Comparison of ENCODE assay signal across 21 cellular contexts in the genomic region with DNA sequence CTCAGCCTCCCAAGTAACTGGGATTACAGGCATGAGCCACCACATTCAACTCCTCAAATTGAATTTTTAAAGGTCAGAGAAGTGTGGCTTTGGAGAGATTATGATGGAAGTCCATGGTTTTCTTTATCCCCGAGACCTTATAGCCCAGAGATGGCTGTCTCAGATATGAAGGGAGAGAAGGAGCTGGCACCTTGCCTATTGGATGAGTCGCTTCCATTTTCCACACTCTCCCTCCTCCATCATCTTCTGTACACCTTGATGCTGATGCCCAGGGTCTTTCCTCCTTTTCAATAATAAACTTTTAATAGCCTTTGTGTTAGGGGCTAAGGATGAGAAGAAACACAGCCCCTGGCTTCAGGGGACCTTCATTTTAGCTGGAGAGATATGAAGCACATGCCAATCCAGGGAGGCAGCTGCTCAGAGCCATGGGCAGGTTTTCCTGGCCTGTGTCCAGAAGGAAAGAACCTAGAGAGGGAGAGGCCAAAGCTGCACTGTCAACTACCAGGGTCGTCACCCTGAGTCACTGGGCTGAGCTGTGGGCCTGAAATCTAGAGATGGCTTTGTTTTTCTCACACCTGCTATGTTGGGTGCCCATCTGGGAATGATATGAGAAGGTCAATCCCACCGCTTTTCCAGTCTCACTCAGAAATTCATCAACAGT.
DNase-seq lines count a peak whose midpoint lies in the region; ATAC-seq and TF ChIP-seq lines count a peak whose summit lies in the region.
"Had no signal": no experiment of that assay in that cellular context is flagged by ENCODE, and none has a peak within 500 bp of the region (broad histone marks: within the 10 kb centered on the region; RNA-seq: fewer than 3 reads in every experiment).

No MANE protein-coding gene starts in this region.

- WGBS in SK-N-SH (ENCODE audit: low lambda C conversion rate) = 68% methylated on average over 4 of the region's 4 CpGs
- WGBS in lower leg skin, 2 donors = 78 to 79% methylated on average over 4 of the region's 4 CpGs

- H2AFZ ChIP-seq in SK-N-SH (ENCODE audit: low read depth) = no peak overlapping the region

- ATAC-seq in left lung = peak; percentile 19
- ATAC-seq in HG02852 (IDR thresholded peaks at IDR 0.05; ENCODE audit: unreplicated experiment) = no peak
- ATAC-seq in T-helper 17 cell = no peak
- ATAC-seq: activated CD8-positive, alpha-beta memory T cell treated with anti-CD3 and anti-CD28 coated beads, Interleukin-2, amount 10 ng/mL, durations not matched to agents 7 days and 5 days; heart right ventricle had no signal

- H3K4me1 Mint-ChIP-seq in T-helper 17 cell = peaks cover 3% of the 10 kb centered on the region
- H3K4me1 Mint-ChIP-seq: activated CD8-positive, alpha-beta memory T cell treated with anti-CD3 and anti-CD28 coated beads, Interleukin-2, amount 10 ng/mL, durations not matched to agents 7 days and 5 days; B cell; nephron progenitor cell had no signal

- no peaks in the 10 kb centered on the region for H3K9me3 ChIP-seq in SK-N-SH
- H3K9me3 ChIP-seq in left lung = no peaks in the 10 kb centered on the region
- H3K9me3 ChIP-seq in T-helper 17 cell (ENCODE audit: control insufficient read depth, low read length, poor library complexity, severe bottlenecking) = no peaks in the 10 kb centered on the region
- H3K9me3 ChIP-seq: heart right ventricle, thoracic aorta had no signal

- no peak for TF ChIP-seq POLR2A in lower leg skin (IDR thresholded peaks at IDR 0.05)

- H3K4me2 ChIP-seq in SK-N-SH = no peak overlapping the region

- TF ChIP-seq CTCF in SK-N-SH (IDR thresholded peaks at IDR 0.05) (no peak), left lung (IDR thresholded peaks at IDR 0.05) (no peak), lower leg skin (IDR thresholded peaks at IDR 0.05) (no peak)

- no peaks in the 10 kb centered on the region for H4K20me1 ChIP-seq in SK-N-SH (ENCODE audit: insufficient read depth)

- H3K27me3 ChIP-seq in SK-N-SH (ENCODE audit: insufficient read depth) (no peaks in the 10 kb centered on the region), left lung (no peaks in the 10 kb centered on the region)

- no peak overlapping the region for H3K9ac ChIP-seq in SK-N-SH
- H3K9ac ChIP-seq: GM23248 had no signal

- peaks cover 13% of the 10 kb centered on the region for H3F3A ChIP-seq in SK-N-SH (replicated peaks; ENCODE audit: insufficient read depth)

- H3K36me3 ChIP-seq in SK-N-SH (replicated peaks in 1 of 2; ENCODE audit: control insufficient read depth in 1 of 2, insufficient read depth in 2 of 2, low read length in 1 of 2) (no peaks in the 10 kb centered on the region), left lung (no peaks in the 10 kb centered on the region)
- H3K36me3 ChIP-seq: heart right ventricle, thoracic aorta had no signal

- TF ChIP-seq EP300 in SK-N-SH (IDR thresholded peaks at IDR 0.05; ENCODE audit: borderline replicate concordance in 1 of 2, low read depth in 1 of 2, low read length in 1 of 2) = peak in 1 of 2 experiments; percentile 47; a peak in 1 of 4 replicates

- H3K4me1 ChIP-seq in SK-N-SH (ENCODE audit: control insufficient read depth in 1 of 2, insufficient read depth in 2 of 2, low read depth in 1 of 2, low read length in 1 of 2) (peaks cover 0 to 24% of the 10 kb centered on the region in 2 experiments), left lung (peaks cover 5 to 12% of the 10 kb centered on the region in 2 donors)

- H3K4me3 Mint-ChIP-seq in T-helper 17 cell = no peak overlapping the region
- H3K4me3 Mint-ChIP-seq: activated CD8-positive, alpha-beta memory T cell treated with anti-CD3 and anti-CD28 coated beads, Interleukin-2, amount 10 ng/mL, durations not matched to agents 7 days and 5 days; B cell; nephron progenitor cell had no signal

- H3K9me2 ChIP-seq in SK-N-SH = no peaks in the 10 kb centered on the region

- POLR2A ChIA-PET in SK-N-SH (lab: Yijun Ruan, JAX) = no interaction called here

- no peaks in the 10 kb centered on the region for H3K36me3 Mint-ChIP-seq in T-helper 17 cell (ENCODE audit: low read depth)
- H3K36me3 Mint-ChIP-seq: activated CD8-positive, alpha-beta memory T cell treated with anti-CD3 and anti-CD28 coated beads, Interleukin-2, amount 10 ng/mL, durations not matched to agents 7 days and 5 days had no signal

- peaks cover 22% of the 10 kb centered on the region for H3K27me3 Mint-ChIP-seq in T-helper 17 cell
- H3K27me3 Mint-ChIP-seq: B cell had no signal

- no peak overlapping the region for H3K27ac ChIP-seq in SK-N-SH (ENCODE audit: low read depth in 2 of 2, low read length in 1 of 2)
- H3K27ac ChIP-seq in left lung = no peak overlapping the region
- H3K27ac ChIP-seq: GM23248, heart right ventricle, thoracic aorta had no signal

- intact Hi-C loops in left lung (cut with DNase I) (no loop called here), lower leg skin (cut with DNase I; ENCODE audit: low total_unique reads) (no loop called here)

- no peaks in the 10 kb centered on the region for H3K79me2 ChIP-seq in SK-N-SH (ENCODE audit: insufficient read depth)

- no peak overlapping the region for H3K27ac Mint-ChIP-seq in T-helper 17 cell
- H3K27ac Mint-ChIP-seq: activated CD8-positive, alpha-beta memory T cell treated with anti-CD3 and anti-CD28 coated beads, Interleukin-2, amount 10 ng/mL, durations not matched to agents 7 days and 5 days; B cell; nephron progenitor cell had no signal

- H3K4me3 ChIP-seq in SK-N-SH (ENCODE audit: low read depth in 2 of 2, low read length in 1 of 2) (no peak overlapping the region), left lung (no peak overlapping the region), lower leg skin (ENCODE audit: low read depth, poor library complexity, severe bottlenecking) (no peak overlapping the region)
- H3K4me3 ChIP-seq: GM23248, heart right ventricle, thoracic aorta had no signal

- CTCF ChIA-PET in SK-N-SH (lab: Yijun Ruan, JAX) = interaction anchor here (1.6 kb wide), 1 partner anchor 153 kb away, joined by 3 read pairs; no protein-coding TSS in a partner anchor

- no peak for TF ChIP-seq RAD21 in SK-N-SH (IDR thresholded peaks at IDR 0.05; ENCODE audit: low read length)

- DNase-seq in EH (ENCODE audit: low read depth) = peak; percentile 45
- DNase-seq in LHCN-M2 (ENCODE audit: low read depth) = peak; percentile 66
- no peak for DNase-seq in SK-N-SH
- no peak for DNase-seq in left lung
- no peak for DNase-seq in activated CD4-positive, CD25-positive, alpha-beta regulatory T cell (lab: John Stamatoyannopoulos, UW)
- DNase-seq in lower leg skin (ENCODE audit: low spot score in 2 of 2) = no peak
- DNase-seq in T-helper 17 cell = no peak
- DNase-seq: activated CD4-positive, alpha-beta T cell treated with anti-CD3 and anti-CD28 coated beads for 4 hours; activated CD8-positive, alpha-beta memory T cell treated with anti-CD3 and anti-CD28 coated beads, Interleukin-2, amount 10 ng/mL, durations not matched to agents 7 days and 5 days; amniotic stem cell; caudate nucleus; effector CD8-positive, alpha-beta T cell; GM23248; heart right ventricle; mesendoderm; NCI-H187 treated with DMSO at 0.1 percent for 48 hours; NCI-H526 treated with DMSO at 0.1 percent for 48 hours; nephron progenitor cell had no signal

TF ChIP-seq in SK-N-SH, 30 proteins besides CTCF, POLR2A, EP300 and RAD21 (continues in another document):
- 0 out of 2 replicates have a peak, but pooled peaks have one; percentile 2 for TF ChIP-seq USF1 (IDR thresholded peaks at IDR 0.05; ENCODE audit: borderline replicate concordance, low read depth)
- TF ChIP-seq POLR2AphosphoS5 (IDR thresholded peaks at IDR 0.05; ENCODE audit: low read depth, low read length) = no peak
- TF ChIP-seq JUND (IDR thresholded peaks at IDR 0.05) = peak; percentile 35
- TF ChIP-seq RXRA (IDR thresholded peaks at IDR 0.05; ENCODE audit: borderline replicate concordance, low read depth) = peak; percentile 44; the same call in 1 of the 2 replicates
- TF ChIP-seq, protein P1, sequence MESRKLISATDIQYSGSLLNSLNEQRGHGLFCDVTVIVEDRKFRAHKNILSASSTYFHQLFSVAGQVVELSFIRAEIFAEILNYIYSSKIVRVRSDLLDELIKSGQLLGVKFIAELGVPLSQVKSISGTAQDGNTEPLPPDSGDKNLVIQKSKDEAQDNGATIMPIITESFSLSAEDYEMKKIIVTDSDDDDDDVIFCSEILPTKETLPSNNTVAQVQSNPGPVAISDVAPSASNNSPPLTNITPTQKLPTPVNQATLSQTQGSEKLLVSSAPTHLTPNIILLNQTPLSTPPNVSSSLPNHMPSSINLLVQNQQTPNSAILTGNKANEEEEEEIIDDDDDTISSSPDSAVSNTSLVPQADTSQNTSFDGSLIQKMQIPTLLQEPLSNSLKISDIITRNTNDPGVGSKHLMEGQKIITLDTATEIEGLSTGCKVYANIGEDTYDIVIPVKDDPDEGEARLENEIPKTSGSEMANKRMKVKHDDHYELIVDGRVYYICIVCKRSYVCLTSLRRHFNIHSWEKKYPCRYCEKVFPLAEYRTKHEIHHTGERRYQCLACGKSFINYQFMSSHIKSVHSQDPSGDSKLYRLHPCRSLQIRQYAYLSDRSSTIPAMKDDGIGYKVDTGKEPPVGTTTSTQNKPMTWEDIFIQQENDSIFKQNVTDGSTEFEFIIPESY (IDR thresholded peaks at IDR 0.05; ENCODE audit: borderline replicate concordance, low read depth) = no peak
- no peak for TF ChIP-seq IRF3 (IDR thresholded peaks at IDR 0.05; ENCODE audit: low read depth, low read length)
- no peak for TF ChIP-seq MEF2A (IDR thresholded peaks at IDR 0.05; ENCODE audit: borderline replicate concordance, low read depth)

Comparison
In these comparisons a context has a peak if more than half of its experiments do, and no peak if none do; other contexts are left out.
1. DNase-seq: peak in EH (single experiment) and LHCN-M2 (single experiment); none in SK-N-SH (single experiment), left lung (0 of 2), activated CD4-positive, CD25-positive, alpha-beta regulatory T cell (0 of 4), lower leg skin (0 of 2) and T-helper 17 cell (0 of 3).